ENCODE assay signal across 27 cellular contexts in genomic region chr1:213162862-213163261, GRCh38.
"Had no signal": no experiment of that assay in that cellular context is flagged by ENCODE, and none has a peak within 500 bp of the region (broad histone marks: within the 10 kb centered on the region; RNA-seq: fewer than 3 reads in every experiment).

No MANE protein-coding gene starts in this region.

- H3K4me3 ChIP-seq: breast epithelium, colonic mucosa, esophagus squamous epithelium, gastroesophageal sphincter, heart left ventricle, sigmoid colon, spleen, thoracic aorta, upper lobe of left lung had no signal

- H3K9me3 ChIP-seq: breast epithelium, colonic mucosa, esophagus squamous epithelium, gastroesophageal sphincter, heart left ventricle, sigmoid colon, thoracic aorta, upper lobe of left lung had no signal

- H3K9me3 Mint-ChIP-seq: activated T-helper 2 cell treated with anti-CD3 and anti-CD28 coated beads, Interferon-gamma antibody, Interleukin-2, Interleukin-4, amounts not matched to agents 10 μg/mL and 5 μg/mL and 100 μg/mL, durations not matched to agents 14 hours and 24 hours and 36 hours; T-helper 1 cell treated with Interleukin-12 subunit alpha and Interleukin-12 subunit beta and Interleukin-4 antibody, amounts not matched to agents 30 μg/mL and 1 μg/mL, for 36 hours had no signal

- DNase-seq: activated CD4-positive, alpha-beta T cell treated with anti-CD3 and anti-CD28 coated beads for 4 hours; activated CD4-positive, alpha-beta T cell treated with anti-CD3 and anti-CD28 coated beads, Interleukin-2, amount 50 U/mL, for 48 hours; activated CD4-positive, CD25-positive, alpha-beta regulatory T cell; activated CD8-positive, alpha-beta memory T cell treated with anti-CD3 and anti-CD28 coated beads, Interleukin-2, amount 50 U/mL, for 48 hours; activated naive CD4-positive, alpha-beta T cell; activated naive CD8-positive, alpha-beta T cell treated with anti-CD3 and anti-CD28 coated beads for 36 hours; activated T-cell treated with anti-CD3 and anti-CD28 coated beads, Interleukin-2, amount 50 U/mL, for 4 hours; amniotic stem cell; colonic mucosa; endodermal cell; esophagus squamous epithelium; islet precursor cell; mesendoderm; naive B cell; nucleus accumbens; spleen; stimulated activated CD4-positive, alpha-beta T cell treated with anti-CD3 and anti-CD28 coated beads, Interleukin-4, amount 100 ng/mL, for 1 hour; stimulated activated naive CD4-positive, alpha-beta T cell; T1000; upper lobe of left lung had no signal

- H3K27ac Mint-ChIP-seq: activated naive CD8-positive, alpha-beta T cell treated with anti-CD3 and anti-CD28 coated beads for 36 hours; activated T-helper 2 cell treated with anti-CD3 and anti-CD28 coated beads, Interferon-gamma antibody, Interleukin-2, Interleukin-4, amounts not matched to agents 10 μg/mL and 5 μg/mL and 100 μg/mL, durations not matched to agents 14 hours and 24 hours and 36 hours; endodermal cell; T-helper 1 cell treated with Interleukin-12 subunit alpha and Interleukin-12 subunit beta and Interleukin-4 antibody, amounts not matched to agents 30 μg/mL and 1 μg/mL, for 36 hours had no signal

- H3K27me3 ChIP-seq: breast epithelium, colonic mucosa, esophagus squamous epithelium, gastroesophageal sphincter, heart left ventricle, sigmoid colon, spleen, upper lobe of left lung had no signal

- H3K4me3 Mint-ChIP-seq: activated naive CD8-positive, alpha-beta T cell treated with anti-CD3 and anti-CD28 coated beads for 36 hours; activated T-cell treated with anti-CD3 and anti-CD28 coated beads, Interleukin-2, amount 50 U/mL, for 4 hours; endodermal cell; naive B cell; T-helper 1 cell treated with Interleukin-12 subunit alpha and Interleukin-12 subunit beta and Interleukin-4 antibody, amounts not matched to agents 30 μg/mL and 1 μg/mL, for 36 hours had no signal

- H3K27me3 Mint-ChIP-seq: activated naive CD8-positive, alpha-beta T cell treated with anti-CD3 and anti-CD28 coated beads for 36 hours; naive B cell had no signal

- H3K36me3 ChIP-seq: breast epithelium, colonic mucosa, esophagus squamous epithelium, gastroesophageal sphincter, heart left ventricle, thoracic aorta, upper lobe of left lung had no signal

- ATAC-seq: activated T-cell treated with anti-CD3 and anti-CD28 coated beads, Interleukin-2, amount 50 U/mL, for 4 hours had no signal

- H3K27ac ChIP-seq: colonic mucosa, esophagus squamous epithelium, sigmoid colon, spleen, upper lobe of left lung had no signal

- H3K4me1 Mint-ChIP-seq: activated naive CD8-positive, alpha-beta T cell treated with anti-CD3 and anti-CD28 coated beads for 36 hours; endodermal cell had no signal

- H3K4me1 ChIP-seq: breast epithelium, colonic mucosa, spleen, upper lobe of left lung had no signal
